Comparison of ENCODE assay signal across 10 cellular contexts in genomic region chr13:108195146-108195545, GRCh38.
"Had no signal": no experiment of that assay in that cellular context is flagged by ENCODE, and none has a peak within 500 bp of the region (broad histone marks: within the 10 kb centered on the region; RNA-seq: fewer than 3 reads in every experiment).

No MANE protein-coding gene starts in this region.

- ATAC-seq: activated CD4-positive, CD25-positive, alpha-beta regulatory T cell treated with anti-CD3 and anti-CD28 coated beads, Interleukin-2, amount 50 U/mL, for 24 hours had no signal

- H3K36me3 ChIP-seq: esophagus muscularis mucosa, lower lobe of right lung had no signal

- DNase-seq: activated naive CD4-positive, alpha-beta T cell treated with anti-CD3 and anti-CD28 coated beads, Interleukin-2, amount 10 ng/mL, durations not matched to agents 7 days and 5 days; amniotic stem cell; dorsolateral prefrontal cortex; hippocampal formation; lower lobe of right lung; naive B cell; small intestine had no signal

- H3K27ac ChIP-seq: dorsolateral prefrontal cortex, esophagus muscularis mucosa, lower lobe of right lung, parathyroid adenoma had no signal

- H3K27me3 ChIP-seq: dorsolateral prefrontal cortex had no signal

- H3K4me3 ChIP-seq: dorsolateral prefrontal cortex, esophagus muscularis mucosa, lower lobe of right lung had no signal

- FAIRE-seq: small intestine had no signal

- H3K4me1 ChIP-seq: esophagus muscularis mucosa, lower lobe of right lung, parathyroid adenoma had no signal
